1 cellular context compared by ENCODE assay signal in genomic region chr12:55973598-55974307, GRCh38.
TF ChIP-seq lines count a peak whose summit lies in the region.

RAB5B (plus strand) TSS chr12:55974078; CDS start chr12:55986961, 12,883 bp downstream.

TF ChIP-seq in K562, 482 proteins besides CTCF, POLR2A, EP300 and RAD21 (continued from another document and continues in another):
- no peak for TF ChIP-seq GTF2A2 (tag; IDR thresholded peaks at IDR 0.05)
- TF ChIP-seq SP2 (IDR thresholded peaks at IDR 0.05; ENCODE audit: extremely low read depth, low read depth, low read length, poor library complexity, severe bottlenecking), result peak; percentile 96
- peak; percentile 73 for TF ChIP-seq ZBTB12 (CRISPR knock-in tag; IDR thresholded peaks at IDR 0.05)
- TF ChIP-seq ZBTB33 (CRISPR knock-in tag; IDR thresholded peaks at IDR 0.05), result no peak
- no peak for TF ChIP-seq NCOA1 (IDR thresholded peaks at IDR 0.05; ENCODE audit: low read depth)
- TF ChIP-seq RNF219 (CRISPR knock-in tag; IDR thresholded peaks at IDR 0.05), result no peak
- TF ChIP-seq ZHX1 (conservative IDR thresholded peaks at IDR 0.05; ENCODE audit: low read length), result no peak
- TF ChIP-seq ZBTB2 (IDR thresholded peaks at IDR 0.05), result no peak
- 0 out of 2 replicates have a peak, but pooled peaks have one; percentile 39 for TF ChIP-seq DPF2 (IDR thresholded peaks at IDR 0.05)
- no peak for TF ChIP-seq ZNF57 (CRISPR knock-in tag; IDR thresholded peaks at IDR 0.05)
- no peak for TF ChIP-seq CREBBP (IDR thresholded peaks at IDR 0.05; ENCODE audit: low read depth, low read length)
- TF ChIP-seq ZBTB34 (CRISPR knock-in tag; IDR thresholded peaks at IDR 0.05), result no peak
- no peak for TF ChIP-seq ZNF282 (CRISPR knock-in tag; IDR thresholded peaks at IDR 0.05)
- no peak for TF ChIP-seq SRSF3 (IDR thresholded peaks at IDR 0.05; ENCODE audit: insufficient read depth, low read length)
- no peak for TF ChIP-seq MLX (CRISPR knock-in tag; conservative IDR thresholded peaks at IDR 0.05)
- no peak for TF ChIP-seq MCM5 (IDR thresholded peaks at IDR 0.05; ENCODE audit: low read depth)
- TF ChIP-seq PTRF (tag; IDR thresholded peaks at IDR 0.05), result no peak
- peak; percentile 52; the same call in 1 of the 2 replicates for TF ChIP-seq RNF2 (IDR thresholded peaks at IDR 0.05)
- TF ChIP-seq HDGF (IDR thresholded peaks at IDR 0.05), result no peak; the same call in 1 of the 2 replicates
- TF ChIP-seq NR3C1 (CRISPR knock-in tag; IDR thresholded peaks at IDR 0.05), result no peak
- no peak for TF ChIP-seq ZBTB43 (CRISPR knock-in tag; IDR thresholded peaks at IDR 0.05)
- no peak for TF ChIP-seq MYNN (IDR thresholded peaks at IDR 0.05)
- TF ChIP-seq MYNN (CRISPR knock-in tag; IDR thresholded peaks at IDR 0.05), result no peak
- TF ChIP-seq ZFPM2 (CRISPR knock-in tag; IDR thresholded peaks at IDR 0.05), result no peak
- peak; percentile 50; the same call in 1 of the 2 replicates for TF ChIP-seq RB1 (IDR thresholded peaks at IDR 0.05; ENCODE audit: low read depth)
- TF ChIP-seq MAX (CRISPR knock-in tag; IDR thresholded peaks at IDR 0.05), result peak; percentile 47; the same call in 1 of the 2 replicates
- TF ChIP-seq POLR2H (tag; IDR thresholded peaks at IDR 0.05; ENCODE audit: low read depth), result peak; percentile 54
- TF ChIP-seq XRCC5 (IDR thresholded peaks at IDR 0.05; ENCODE audit: low read depth, low read length), result 0 out of 2 replicates have a peak, but pooled peaks have one; percentile 5
- no peak for TF ChIP-seq MITF (IDR thresholded peaks at IDR 0.05)
- TF ChIP-seq ZNF384 (IDR thresholded peaks at IDR 0.05; ENCODE audit: low read depth, low read length), result 0 out of 2 replicates have a peak, but pooled peaks have one; percentile 15
- TF ChIP-seq RBBP5 (IDR thresholded peaks at IDR 0.05; ENCODE audit: borderline replicate concordance, insufficient read depth, low read length, poor library complexity, severe bottlenecking), result peak; percentile 81
- TF ChIP-seq SFPQ (IDR thresholded peaks at IDR 0.05; ENCODE audit: low read depth, low read length), result no peak
- no peak for TF ChIP-seq ZNF551 (CRISPR knock-in tag; IDR thresholded peaks at IDR 0.05)
- TF ChIP-seq MYBL2 (IDR thresholded peaks at IDR 0.05; ENCODE audit: low read depth), result no peak; the same call in 1 of the 2 replicates
- no peak for TF ChIP-seq MYBL2 (CRISPR knock-in tag; IDR thresholded peaks at IDR 0.05; ENCODE audit: borderline replicate concordance)
- TF ChIP-seq ZNF277 (CRISPR knock-in tag; IDR thresholded peaks at IDR 0.05; ENCODE audit: borderline replicate concordance), result no peak
- no peak for TF ChIP-seq MBD1 (CRISPR knock-in tag; IDR thresholded peaks at IDR 0.05)
- peak; percentile 85 for TF ChIP-seq SAP30 (IDR thresholded peaks at IDR 0.05; ENCODE audit: borderline replicate concordance, insufficient read depth, low read depth, low read length, poor library complexity, severe bottlenecking)
- no peak for TF ChIP-seq ZNF780A (CRISPR knock-in tag; IDR thresholded peaks at IDR 0.05)
- no peak for TF ChIP-seq PHTF2 (CRISPR knock-in tag; IDR thresholded peaks at IDR 0.05)
